8 cellular contexts compared by ENCODE assay signal in the genomic region with DNA sequence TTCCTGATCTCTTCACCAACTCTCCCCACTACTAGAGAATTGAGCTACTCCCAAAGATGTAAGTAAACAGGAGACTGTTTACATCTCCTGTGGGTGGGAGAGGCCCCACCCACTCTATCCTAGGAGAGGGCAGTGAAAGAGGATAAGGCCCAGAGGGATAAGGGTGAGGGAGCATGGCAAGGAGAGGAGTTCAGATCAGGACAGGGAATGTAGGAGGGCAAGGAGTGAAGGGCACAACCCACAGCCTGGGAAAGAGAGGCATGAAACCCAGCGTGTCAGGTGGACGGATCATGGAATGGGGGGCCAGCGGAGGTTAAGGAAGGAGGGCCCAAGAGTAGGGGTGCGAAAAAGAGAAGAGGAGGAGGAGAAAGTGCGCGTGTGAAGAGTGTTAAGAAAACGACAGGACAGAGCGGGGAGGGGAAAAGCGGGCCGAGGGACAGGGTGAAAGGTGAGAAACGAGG. TPM values are rescaled to one million over a fixed set of nuclear protein-coding genes. Genes with fewer than 3 reads are reported as not detected.
DNase-seq lines count a peak whose midpoint lies in the region; ATAC-seq and TF ChIP-seq lines count a peak whose summit lies in the region.
"Not testable (repeated sequence)": the region's sequence is repeated elsewhere in the genome, so short reads cannot be mapped to it uniquely, and the experiment has no call there.

No MANE protein-coding gene starts in this region.

- not testable (repeated sequence) for TF ChIP-seq EP300 in upper lobe of left lung (IDR thresholded peaks at IDR 0.05)

- WGBS in body of pancreas, 2 donors, result 0% methylated on average over 11 of the region's 11 CpGs
- 0 to 1% (median 0%) methylated on average over 11 of the region's 11 CpGs for WGBS in psoas muscle, 3 donors
- 1 to 2% methylated on average over 10 to 11 of the region's 11 CpGs for WGBS in upper lobe of left lung, 2 donors

- H3K4me1 ChIP-seq in body of pancreas, result peaks cover 40% of the 10 kb centered on the region
- H3K4me1 ChIP-seq in psoas muscle, result peaks cover 26% of the 10 kb centered on the region
- peaks cover 21 to 46% (median 29%) of the 10 kb centered on the region in 4 donors for H3K4me1 ChIP-seq in upper lobe of left lung

- TF ChIP-seq CTCF in WERI-Rb-1 (IDR thresholded peaks at IDR 0.05; ENCODE audit: low read depth, low read length); body of pancreas (IDR thresholded peaks at IDR 0.05); fibroblast of the aortic adventitia (IDR thresholded peaks at IDR 0.05; ENCODE audit: insufficient read depth, low read length); psoas muscle (IDR thresholded peaks at IDR 0.05); upper lobe of left lung (IDR thresholded peaks at IDR 0.05): not testable (repeated sequence)

- not testable (repeated sequence) for ATAC-seq in body of pancreas; psoas muscle; upper lobe of left lung (ENCODE audit: low FRiP score in 2 of 2)

- not testable (repeated sequence) for TF ChIP-seq POLR2A in body of pancreas (IDR thresholded peaks at IDR 0.05); upper lobe of left lung (IDR thresholded peaks at IDR 0.05)

- peak overlapping the region; percentile 24; the same call in 1 of the 2 replicates for H3K27ac ChIP-seq in WERI-Rb-1
- peak overlapping the region; percentile 59 to 95 (median 82) for H3K27ac ChIP-seq in body of pancreas
- H3K27ac ChIP-seq in psoas muscle, result peak overlapping the region; percentile 87
- peak overlapping the region; percentile 91 to 95 (median 94) for H3K27ac ChIP-seq in upper lobe of left lung

- H3K27me3 ChIP-seq in WERI-Rb-1 (ENCODE audit: insufficient read depth, low read depth, severe bottlenecking); body of pancreas; psoas muscle (ENCODE audit: insufficient read depth in 3 of 3, low read length in 2 of 3); upper lobe of left lung: not testable (repeated sequence)

- peak; percentile 42 for DNase-seq in EL
- DNase-seq in M059J (ENCODE audit: low read depth), result peak; percentile 22
- DNase-seq in WERI-Rb-1, result peak; percentile 27
- DNase-seq in body of pancreas; fibroblast of the aortic adventitia (ENCODE audit: low read depth); psoas muscle; upper lobe of left lung: not testable (repeated sequence)
- peak; percentile 27 for DNase-seq in medulla oblongata (ENCODE audit: extremely low spot score)

- H3K4me3 ChIP-seq in WERI-Rb-1 (ENCODE audit: low read depth, low read length) (peak overlapping the region; percentile 45), body of pancreas (peak overlapping the region in 1 of 2 donors; percentile 44), fibroblast of the aortic adventitia (ENCODE audit: low read depth, low read length) (peak overlapping the region; percentile 75), psoas muscle (peak overlapping the region; percentile 78), upper lobe of left lung (peak overlapping the region; percentile 58 to 74 (median 62))

- H3K9me3 ChIP-seq in WERI-Rb-1 (ENCODE audit: severe bottlenecking); body of pancreas; psoas muscle; upper lobe of left lung: not testable (repeated sequence)

- H3K36me3 ChIP-seq in WERI-Rb-1, result peaks cover 38% of the 10 kb centered on the region
- not testable (repeated sequence) for H3K36me3 ChIP-seq in body of pancreas (replicated peaks in 1 of 2; ENCODE audit: insufficient read depth in 1 of 2, low read depth in 2 of 2)
- H3K36me3 ChIP-seq in psoas muscle (ENCODE audit: insufficient read depth in 1 of 2, low read depth in 1 of 2), result peaks cover 0 to 46% of the 10 kb centered on the region in 2 donors
- peaks cover 3 to 26% (median 7%) of the 10 kb centered on the region in 4 donors for H3K36me3 ChIP-seq in upper lobe of left lung

- intact Hi-C loops in body of pancreas (cut with DNase I), result not testable (repeated sequence)
- intact Hi-C loops in psoas muscle (cut with DNase I), result loop anchor here (5.0 to 10.0 kb wide), 5 partner anchors 77 to 210 kb away; a partner anchor contains a TSS

RNA-seq across cellular contexts. Expression of a gene that starts 0.9 kb away (rescaled TPM):
- 5.9 and 10.5 TPM in 2 replicates for total RNA-seq in M059J (2014; rRNA removed; shearing (Covaris generic))
- total RNA-seq in body of pancreas (1 to 10 TPM; 6.2 to 9.2 TPM), fibroblast of the aortic adventitia (ENCODE audit: low replicate concordance) (7.6 and 12.4 TPM in 2 replicates), psoas muscle (10 to 100 TPM in 3 of 4 donors, 1 to 10 TPM in 1; 6.7 to 14.7 (median 12.4) TPM), upper lobe of left lung (10 to 100 TPM; 11.5 to 17.8 (median 14.3) TPM)
- polyA plus RNA-seq in psoas muscle, result 10 to 100 TPM in 1 of 3 donors, 1 to 10 TPM in 2; 6.2 to 14.8 (median 8.3) TPM

RNA-seq across cellular contexts. Expression of a gene that starts 26.9 kb away (rescaled TPM):
- total RNA-seq in M059J (2014; rRNA removed; shearing (Covaris generic)), result 18.7 and 22.3 TPM in 2 replicates
- total RNA-seq in body of pancreas (1 to 10 TPM; 4.6 to 7.5 TPM), fibroblast of the aortic adventitia (ENCODE audit: low replicate concordance) (10.9 and 24.7 TPM in 2 replicates), psoas muscle (10 to 100 TPM; 33.6 to 49.8 (median 48.4) TPM), upper lobe of left lung (10 to 100 TPM; 11.8 to 22.1 (median 16.7) TPM)
- 10 to 100 TPM; 22.2 to 63.0 (median 48.0) TPM for polyA plus RNA-seq in psoas muscle

Comparison
In these comparisons a context has a peak if more than half of its experiments do, and no peak if none do; other contexts are left out.
1. H3K27ac ChIP-seq: peak in every context shown above with its lines; median percentile 94 in upper lobe of left lung; 87 in psoas muscle; 82 in body of pancreas; 24 in WERI-Rb-1.